Comparison of ENCODE assay signal across 13 cellular contexts in the genomic region with DNA sequence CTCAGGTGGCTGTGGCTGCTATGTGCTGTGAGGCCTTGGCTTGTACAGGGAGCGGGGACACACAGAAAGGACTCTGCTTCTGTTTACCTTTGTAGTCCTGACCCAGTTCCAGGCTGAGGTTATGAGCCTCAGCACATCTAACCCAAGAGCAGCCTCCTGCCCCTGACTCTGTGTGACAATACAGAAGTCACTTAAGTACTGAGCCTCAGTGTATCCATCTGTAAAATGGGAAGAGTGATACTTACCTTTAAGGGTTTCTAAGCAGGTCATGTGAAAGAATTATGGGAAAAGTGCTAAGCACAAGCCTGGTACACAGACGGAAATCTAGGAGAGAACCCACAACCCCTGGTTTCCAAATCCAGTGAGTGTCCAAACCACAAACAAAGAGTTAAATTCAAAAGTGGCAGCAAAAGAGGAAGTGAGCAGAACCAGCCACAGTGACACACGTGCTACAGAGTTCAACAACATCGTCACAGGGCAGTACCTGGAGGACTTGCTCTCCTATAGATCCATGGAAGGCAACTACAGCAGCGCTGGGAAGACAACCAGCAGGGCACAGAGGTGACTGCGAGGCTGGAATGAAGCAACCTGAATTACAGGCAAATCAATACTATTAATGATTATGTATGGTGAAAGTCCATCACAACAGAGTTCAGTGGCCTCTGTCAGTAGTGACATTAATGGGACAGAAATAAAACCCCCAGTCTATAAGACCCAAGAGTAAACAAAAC. TPM values are rescaled to one million over a fixed set of nuclear protein-coding genes. Genes with fewer than 3 reads are reported as not detected.
DNase-seq lines count a peak whose midpoint lies in the region; ATAC-seq and TF ChIP-seq lines count a peak whose summit lies in the region.
"Had no signal": no experiment of that assay in that cellular context is flagged by ENCODE, and none has a peak within 500 bp of the region (broad histone marks: within the 10 kb centered on the region; RNA-seq: fewer than 3 reads in every experiment).

No MANE protein-coding gene starts in this region.

- intact Hi-C loops in activated CD4-positive, alpha-beta memory T cell treated with anti-CD3 and anti-CD28 coated beads for 36 hours (cut with micrococcal nuclease): no loop called here
- intact Hi-C loops in spleen (cut with DNase I; ENCODE audit: low total_unique reads): no loop called here

- H3K9ac ChIP-seq in SU-DHL-6 (ENCODE audit: low read length): no peak overlapping the region

- no peaks in the 10 kb centered on the region for H3K27me3 ChIP-seq in SU-DHL-6 (ENCODE audit: low read length)
- H3K27me3 ChIP-seq in spleen (replicated peaks in 1 of 7): no peaks in the 10 kb centered on the region
- H3K27me3 ChIP-seq: heart left ventricle had no signal

- H3K4me1 Mint-ChIP-seq in activated CD4-positive, alpha-beta memory T cell treated with anti-CD3 and anti-CD28 coated beads for 36 hours (ENCODE audit: low read depth): peaks cover 32% of the 10 kb centered on the region
- H3K4me1 Mint-ChIP-seq in activated CD4-positive, alpha-beta memory T cell treated with anti-CD3 and anti-CD28 coated beads, Interleukin-2, amount 10 ng/mL, durations not matched to agents 7 days and 5 days: peaks cover 44% of the 10 kb centered on the region
- H3K4me1 Mint-ChIP-seq in T-cell: peaks cover 44 to 52% (median 52%) of the 10 kb centered on the region in 3 donors

- 0 out of 2 replicates have a peak, but pooled peaks cover 11% of the 10 kb centered on the region for H3F3A ChIP-seq in SU-DHL-6 (ENCODE audit: insufficient read depth)

- no peak overlapping the region for H3K4me3 Mint-ChIP-seq in activated CD4-positive, alpha-beta memory T cell treated with anti-CD3 and anti-CD28 coated beads for 36 hours
- H3K4me3 Mint-ChIP-seq in activated CD4-positive, alpha-beta memory T cell treated with anti-CD3 and anti-CD28 coated beads, Interleukin-2, amount 10 ng/mL, durations not matched to agents 7 days and 5 days: no peak overlapping the region
- H3K4me3 Mint-ChIP-seq in T-cell: no peak overlapping the region

- no peak for DNase-seq in activated CD4-positive, alpha-beta memory T cell treated with anti-CD3 and anti-CD28 coated beads for 36 hours
- DNase-seq in activated CD4-positive, alpha-beta memory T cell treated with anti-CD3 and anti-CD28 coated beads, Interleukin-2, amount 10 ng/mL, durations not matched to agents 7 days and 5 days: no peak
- DNase-seq in spleen (no peak), T-cell (no peak), NCI-H446 (lab: John Stamatoyannopoulos, UW) (no peak)
- DNase-seq in activated CD4-positive, CD25-positive, alpha-beta regulatory T cell (lab: John Stamatoyannopoulos, UW): no peak
- DNase-seq: activated CD4-positive, alpha-beta T cell treated with anti-CD3 and anti-CD28 coated beads, Interleukin-2, amount 50 U/mL, for 48 hours; caudate nucleus; heart left ventricle; NCI-H510A; nucleus accumbens had no signal

- TF ChIP-seq POLR2A in spleen (IDR thresholded peaks at IDR 0.05): no peak

- H3K9me3 ChIP-seq in SU-DHL-6 (ENCODE audit: insufficient read depth, low read length) (no peaks in the 10 kb centered on the region), spleen (no peaks in the 10 kb centered on the region)
- H3K9me3 ChIP-seq: heart left ventricle had no signal

- H3K36me3 ChIP-seq in SU-DHL-6 (ENCODE audit: low read length) (peaks cover 16% of the 10 kb centered on the region), spleen (peaks cover 7 to 69% (median 46%) of the 10 kb centered on the region in 6 donors)

- TF ChIP-seq CTCF in SU-DHL-6 (IDR thresholded peaks at IDR 0.05; ENCODE audit: insufficient read depth, low read length, poor library complexity, severe bottlenecking) (no peak), spleen (IDR thresholded peaks at IDR 0.05 in 8 of 11, conservative IDR thresholded peaks at IDR 0.05 in 3 of 11) (no peak)

- ATAC-seq in HG03159 (IDR thresholded peaks at IDR 0.05; ENCODE audit: unreplicated experiment) (peak; percentile 70), T-cell (replicated peaks in 1 of 4) (no peak)
- ATAC-seq: heart left ventricle had no signal

- peak overlapping the region; percentile 5 for H3K27ac ChIP-seq in SU-DHL-6 (ENCODE audit: low read depth, low read length)
- H3K27ac ChIP-seq in spleen: peak overlapping the region in 6 of 8 donors; percentile 15 to 73 (median 38)
- H3K27ac ChIP-seq: heart left ventricle had no signal

- no peaks in the 10 kb centered on the region for H3K9me2 ChIP-seq in SU-DHL-6 (replicated peaks; ENCODE audit: insufficient read depth, low read length)

- CTCF ChIA-PET in activated CD4-positive, alpha-beta memory T cell treated with anti-CD3 and anti-CD28 coated beads for 36 hours (lab: Charles Lee): no interaction called here
- CTCF ChIA-PET in activated CD4-positive, alpha-beta memory T cell treated with anti-CD3 and anti-CD28 coated beads, Interleukin-2, amount 10 ng/mL, durations not matched to agents 7 days and 5 days (lab: Charles Lee): no interaction called here
- CTCF ChIA-PET in T-cell (lab: Charles Lee): no interaction called here

- H3K4me1 ChIP-seq in spleen: peaks cover 11 to 83% (median 33%) of the 10 kb centered on the region in 6 donors

- WGBS in spleen, 5 donors: 48 to 62% (median 53%) methylated on average over 6 of the region's 6 CpGs

- H3K4me2 ChIP-seq in SU-DHL-6 (ENCODE audit: low read depth, low read length, poor library complexity, severe bottlenecking): peak overlapping the region; percentile 30

- H4K20me1 ChIP-seq in SU-DHL-6 (ENCODE audit: low read depth, low read length): peaks cover 12% of the 10 kb centered on the region

- no peaks in the 10 kb centered on the region for H3K9me3 Mint-ChIP-seq in activated CD4-positive, alpha-beta memory T cell treated with anti-CD3 and anti-CD28 coated beads for 36 hours
- H3K9me3 Mint-ChIP-seq in activated CD4-positive, alpha-beta memory T cell treated with anti-CD3 and anti-CD28 coated beads, Interleukin-2, amount 10 ng/mL, durations not matched to agents 7 days and 5 days: no peaks in the 10 kb centered on the region
- no peaks in the 10 kb centered on the region for H3K9me3 Mint-ChIP-seq in T-cell

- H3K27me3 Mint-ChIP-seq in activated CD4-positive, alpha-beta memory T cell treated with anti-CD3 and anti-CD28 coated beads for 36 hours: no peaks in the 10 kb centered on the region
- no peaks in the 10 kb centered on the region for H3K27me3 Mint-ChIP-seq in activated CD4-positive, alpha-beta memory T cell treated with anti-CD3 and anti-CD28 coated beads, Interleukin-2, amount 10 ng/mL, durations not matched to agents 7 days and 5 days
- H3K27me3 Mint-ChIP-seq in T-cell: no peaks in the 10 kb centered on the region

- H3K36me3 Mint-ChIP-seq in activated CD4-positive, alpha-beta memory T cell treated with anti-CD3 and anti-CD28 coated beads for 36 hours: peaks cover 36% of the 10 kb centered on the region
- H3K36me3 Mint-ChIP-seq in activated CD4-positive, alpha-beta memory T cell treated with anti-CD3 and anti-CD28 coated beads, Interleukin-2, amount 10 ng/mL, durations not matched to agents 7 days and 5 days (ENCODE audit: low read depth): peaks cover 73% of the 10 kb centered on the region
- H3K36me3 Mint-ChIP-seq in T-cell: peaks cover 56% of the 10 kb centered on the region

- no peak overlapping the region for H3K4me3 ChIP-seq in SU-DHL-6 (ENCODE audit: insufficient read depth, low read length, poor library complexity, severe bottlenecking)
- H3K4me3 ChIP-seq in spleen: peak overlapping the region in 1 of 8 donors; percentile 34
- H3K4me3 ChIP-seq: heart left ventricle had no signal

- H3K27ac Mint-ChIP-seq in activated CD4-positive, alpha-beta memory T cell treated with anti-CD3 and anti-CD28 coated beads for 36 hours: peak overlapping the region; percentile 35
- H3K27ac Mint-ChIP-seq in activated CD4-positive, alpha-beta memory T cell treated with anti-CD3 and anti-CD28 coated beads, Interleukin-2, amount 10 ng/mL, durations not matched to agents 7 days and 5 days: no peak overlapping the region
- H3K27ac Mint-ChIP-seq in T-cell: peak overlapping the region in 1 of 2 donors; percentile 28

- H2AFZ ChIP-seq in SU-DHL-6 (ENCODE audit: low read depth, low read length, severe bottlenecking): no peak overlapping the region

- peaks cover 61% of the 10 kb centered on the region for H3K79me2 ChIP-seq in SU-DHL-6 (ENCODE audit: insufficient read depth, low read length)

- POLR2A ChIA-PET in activated CD4-positive, alpha-beta memory T cell treated with anti-CD3 and anti-CD28 coated beads for 36 hours (lab: Charles Lee): no interaction called here
- POLR2A ChIA-PET in activated CD4-positive, alpha-beta memory T cell treated with anti-CD3 and anti-CD28 coated beads, Interleukin-2, amount 10 ng/mL, durations not matched to agents 7 days and 5 days (lab: Charles Lee): no interaction called here
- POLR2A ChIA-PET in T-cell (lab: Charles Lee): no interaction called here

RNA-seq across cellular contexts. Expression of a gene that starts 12.5 kb away (rescaled TPM):
- 10 to 100 TPM; 64.3 to 65.1 TPM for total RNA-seq in activated CD4-positive, alpha-beta memory T cell treated with anti-CD3 and anti-CD28 coated beads for 36 hours
- 10 to 100 TPM; 91.1 to 91.5 TPM for total RNA-seq in activated CD4-positive, alpha-beta memory T cell treated with anti-CD3 and anti-CD28 coated beads, Interleukin-2, amount 10 ng/mL, durations not matched to agents 7 days and 5 days
- total RNA-seq in spleen: 10 to 100 TPM; 44.6 to 64.3 (median 50.2) TPM
- 10 to 100 TPM; 22.6 to 48.0 (median 25.4) TPM for polyA plus RNA-seq in spleen
- total RNA-seq in T-cell: 10 to 100 TPM; 46.4 to 57.4 (median 54.1) TPM

RNA-seq across cellular contexts. Expression of a gene that starts 37.4 kb away (rescaled TPM):
- total RNA-seq in activated CD4-positive, alpha-beta memory T cell treated with anti-CD3 and anti-CD28 coated beads for 36 hours: 1 to 10 TPM in 1 of 2 experiments, under 1 TPM in 1; 0.63 to 1.6 TPM
- total RNA-seq in activated CD4-positive, alpha-beta memory T cell treated with anti-CD3 and anti-CD28 coated beads, Interleukin-2, amount 10 ng/mL, durations not matched to agents 7 days and 5 days: not detected
- total RNA-seq in spleen: under 1 TPM in 1 of 7 donors, not detected in 6; 0.29 TPM
- under 1 TPM in 1 of 3 donors, not detected in 2; 0.13 TPM for polyA plus RNA-seq in spleen
- not detected for total RNA-seq in T-cell
- total RNA-seq: heart left ventricle had no signal
- polyA plus RNA-seq: heart left ventricle had no signal

RNA-seq across cellular contexts. Expression of a gene that starts 39.7 kb away (rescaled TPM):
- under 1 TPM; 0.36 to 0.38 TPM for total RNA-seq in activated CD4-positive, alpha-beta memory T cell treated with anti-CD3 and anti-CD28 coated beads for 36 hours
- under 1 TPM in 1 of 2 experiments, not detected in 1; 0.08 TPM for total RNA-seq in activated CD4-positive, alpha-beta memory T cell treated with anti-CD3 and anti-CD28 coated beads, Interleukin-2, amount 10 ng/mL, durations not matched to agents 7 days and 5 days
- total RNA-seq in spleen: 1 to 10 TPM in 4 of 7 donors, under 1 TPM in 3; 0.15 to 4.9 (median 1.2) TPM
- polyA plus RNA-seq in spleen: under 1 TPM in 1 of 3 donors, not detected in 2; 0.06 TPM
- total RNA-seq in T-cell: not detected
- total RNA-seq: heart left ventricle had no signal
- polyA plus RNA-seq: heart left ventricle had no signal
